Comparison of ENCODE assay signal across 15 cellular contexts in genomic region chr7:74441801-74442200, GRCh38. TPM values are rescaled to one million over a fixed set of nuclear protein-coding genes. Genes with fewer than 3 reads are reported as not detected.
DNase-seq lines count a peak whose midpoint lies in the region; ATAC-seq and TF ChIP-seq lines count a peak whose summit lies in the region.
"Had no signal": no experiment of that assay in that cellular context is flagged by ENCODE, and none has a peak within 500 bp of the region (broad histone marks: within the 10 kb centered on the region; RNA-seq: fewer than 3 reads in every experiment).

No MANE protein-coding gene starts in this region.

- peak overlapping the region; percentile 94 for H3K27ac Mint-ChIP-seq in mesothelial cell of epicardium
- no peak overlapping the region for H3K27ac Mint-ChIP-seq in activated T-cell treated with anti-CD3 and anti-CD28 coated beads, Interleukin-2, amount 50 U/mL, for 24 hours

- H2AFZ ChIP-seq in SK-N-SH (ENCODE audit: low read depth), result no peak overlapping the region

- TF ChIP-seq CTCF in SK-N-SH (IDR thresholded peaks at IDR 0.05) (no peak), mesothelial cell of epicardium (IDR thresholded peaks at IDR 0.05; ENCODE audit: unreplicated experiment) (no peak)

- peaks cover 18% of the 10 kb centered on the region for H3K4me1 Mint-ChIP-seq in mesothelial cell of epicardium
- H3K4me1 Mint-ChIP-seq in activated T-cell treated with anti-CD3 and anti-CD28 coated beads, Interleukin-2, amount 50 U/mL, for 24 hours (ENCODE audit: low read depth), result no peaks in the 10 kb centered on the region

- WGBS in SK-N-SH (ENCODE audit: low lambda C conversion rate), result 70% methylated on average over 10 of the region's 10 CpGs

- H3K9me3 ChIP-seq in SK-N-SH (peaks cover 11% of the 10 kb centered on the region), adipocyte (ENCODE audit: control insufficient read depth, low read length) (peaks cover 9% of the 10 kb centered on the region)

- no peaks in the 10 kb centered on the region for H3K27me3 ChIP-seq in SK-N-SH (ENCODE audit: insufficient read depth)
- peaks cover 8% of the 10 kb centered on the region for H3K27me3 ChIP-seq in adipocyte (replicated peaks; ENCODE audit: control insufficient read depth, insufficient read depth, low read length)

- H3K36me3 ChIP-seq in SK-N-SH (replicated peaks in 1 of 2; ENCODE audit: control insufficient read depth in 1 of 2, insufficient read depth in 2 of 2, low read length in 1 of 2), result peaks cover 0 to 5% of the 10 kb centered on the region in 2 experiments
- H3K36me3 ChIP-seq in adipocyte (ENCODE audit: control insufficient read depth, insufficient read depth, low read length, severe bottlenecking), result no peaks in the 10 kb centered on the region

- no peak overlapping the region for H3K4me2 ChIP-seq in SK-N-SH

- no peaks in the 10 kb centered on the region for H3K27me3 Mint-ChIP-seq in mesothelial cell of epicardium (ENCODE audit: low read depth)
- no peaks in the 10 kb centered on the region for H3K27me3 Mint-ChIP-seq in activated T-cell treated with anti-CD3 and anti-CD28 coated beads, Interleukin-2, amount 50 U/mL, for 24 hours

- H4K20me1 ChIP-seq in SK-N-SH (ENCODE audit: insufficient read depth), result no peaks in the 10 kb centered on the region

- TF ChIP-seq RAD21 in SK-N-SH (IDR thresholded peaks at IDR 0.05; ENCODE audit: low read length), result no peak

- no peak for TF ChIP-seq EP300 in SK-N-SH (IDR thresholded peaks at IDR 0.05; ENCODE audit: borderline replicate concordance in 1 of 2, low read depth in 1 of 2, low read length in 1 of 2)

- no peaks in the 10 kb centered on the region for H3K79me2 ChIP-seq in SK-N-SH (ENCODE audit: insufficient read depth)

- H3K9me2 ChIP-seq in SK-N-SH, result no peaks in the 10 kb centered on the region

- no peak overlapping the region for H3K27ac ChIP-seq in SK-N-SH (ENCODE audit: low read depth in 2 of 2, low read length in 1 of 2)
- H3K27ac ChIP-seq: 22Rv1 had no signal

- POLR2A ChIA-PET in SK-N-SH (lab: Yijun Ruan, JAX) (interaction anchor here (0.6 kb wide), 1 partner anchor 212 kb away, joined by 3 read pairs; no protein-coding TSS in a partner anchor), HEK293T (lab: Yijun Ruan, JAX) (interaction anchor here (1.3 kb wide), 1 partner anchor 13 kb away, joined by 3 read pairs; no protein-coding TSS in a partner anchor)

- H3K4me1 ChIP-seq in SK-N-SH (ENCODE audit: control insufficient read depth in 1 of 2, insufficient read depth in 2 of 2, low read depth in 1 of 2, low read length in 1 of 2), result no peaks in the 10 kb centered on the region
- no peaks in the 10 kb centered on the region for H3K4me1 ChIP-seq in adipocyte (ENCODE audit: control insufficient read depth, insufficient read depth, low read length)

- CTCF ChIA-PET in SK-N-SH (lab: Yijun Ruan, JAX) (interaction anchor here (0.9 to 4.3 kb wide), 5 partner anchors 9 to 125 kb away, joined by 3 to 40 read pairs (median 7); no protein-coding TSS in a partner anchor), HEK293T (lab: Yijun Ruan, JAX) (interaction anchor here (0.9 kb wide), 1 partner anchor 8 kb away, joined by 6 read pairs; no protein-coding TSS in a partner anchor)

- H3K9ac ChIP-seq in SK-N-SH, result no peak overlapping the region
- no peak overlapping the region for H3K9ac ChIP-seq in adipocyte (ENCODE audit: low read length)

- H3K4me3 Mint-ChIP-seq in mesothelial cell of epicardium, result no peak overlapping the region
- H3K4me3 Mint-ChIP-seq in activated T-cell treated with anti-CD3 and anti-CD28 coated beads, Interleukin-2, amount 50 U/mL, for 24 hours, result no peak overlapping the region

- DNase-seq in SK-N-SH (peak; percentile 27), adipocyte (ENCODE audit: low read depth) (peak; percentile 56), mesothelial cell of epicardium (ENCODE audit: low spot score in 2 of 2, unreplicated experiment in 2 of 2) (no peak), HEK293T (ENCODE audit: extremely low spot score) (no peak)
- no peak for DNase-seq in activated T-cell treated with anti-CD3 and anti-CD28 coated beads, Interleukin-2, amount 50 U/mL, for 24 hours
- DNase-seq: KBM-7, NCI-H1092, NCI-H226, NCI-H69, PC-3 had no signal

- no peaks in the 10 kb centered on the region for H3K36me3 Mint-ChIP-seq in mesothelial cell of epicardium
- H3K36me3 Mint-ChIP-seq in activated T-cell treated with anti-CD3 and anti-CD28 coated beads, Interleukin-2, amount 50 U/mL, for 24 hours (ENCODE audit: low read depth), result no peaks in the 10 kb centered on the region

- H3K4me3 ChIP-seq in SK-N-SH (ENCODE audit: low read depth in 2 of 2, low read length in 1 of 2), result no peak overlapping the region
- H3K4me3 ChIP-seq in adipocyte (ENCODE audit: low read length), result no peak overlapping the region

- ATAC-seq in SK-N-SH treated with all-trans-retinoic acid at 6 μM for 48 hours (no peak), HG02885 (IDR thresholded peaks at IDR 0.05; ENCODE audit: poor library complexity, unreplicated experiment) (no peak), GM18907 (IDR thresholded peaks at IDR 0.05; ENCODE audit: unreplicated experiment) (no peak)
- ATAC-seq: PC-3, Right ventricle myocardium inferior had no signal

- H3K9me3 Mint-ChIP-seq in mesothelial cell of epicardium, result peaks cover 5% of the 10 kb centered on the region
- H3K9me3 Mint-ChIP-seq in activated T-cell treated with anti-CD3 and anti-CD28 coated beads, Interleukin-2, amount 50 U/mL, for 24 hours, result peaks cover 6% of the 10 kb centered on the region

- H3F3A ChIP-seq in SK-N-SH (replicated peaks; ENCODE audit: insufficient read depth), result no peaks in the 10 kb centered on the region

TF ChIP-seq in SK-N-SH, 30 proteins besides CTCF, POLR2A, EP300 and RAD21 (continues in another document):
- TF ChIP-seq SIN3A (IDR thresholded peaks at IDR 0.05; ENCODE audit: borderline replicate concordance, low read depth, low read length) (no peak), MEF2A (IDR thresholded peaks at IDR 0.05; ENCODE audit: borderline replicate concordance, low read depth) (no peak), USF1 (IDR thresholded peaks at IDR 0.05; ENCODE audit: borderline replicate concordance, low read depth) (no peak)

TF ChIP-seq in SK-N-SH treated with all-trans-retinoic acid at 6 μM for 48 hours, 23 proteins besides CTCF, POLR2A, EP300 and RAD21 (continues in another document):
- TF ChIP-seq ZNF8 (CRISPR knock-in tag; IDR thresholded peaks at IDR 0.05), result no peak
- TF ChIP-seq GLIS3 (CRISPR knock-in tag; IDR thresholded peaks at IDR 0.05), result no peak
- no peak for TF ChIP-seq ZFP30 (CRISPR knock-in tag; IDR thresholded peaks at IDR 0.05)
- TF ChIP-seq CSRNP3 (CRISPR knock-in tag; IDR thresholded peaks at IDR 0.05), result no peak

TF ChIP-seq in HEK293T, 16 proteins besides CTCF, POLR2A, EP300 and RAD21:
- TF ChIP-seq L3MBTL2 (conservative IDR thresholded peaks at IDR 0.05), result no peak
- TF ChIP-seq, protein P1, sequence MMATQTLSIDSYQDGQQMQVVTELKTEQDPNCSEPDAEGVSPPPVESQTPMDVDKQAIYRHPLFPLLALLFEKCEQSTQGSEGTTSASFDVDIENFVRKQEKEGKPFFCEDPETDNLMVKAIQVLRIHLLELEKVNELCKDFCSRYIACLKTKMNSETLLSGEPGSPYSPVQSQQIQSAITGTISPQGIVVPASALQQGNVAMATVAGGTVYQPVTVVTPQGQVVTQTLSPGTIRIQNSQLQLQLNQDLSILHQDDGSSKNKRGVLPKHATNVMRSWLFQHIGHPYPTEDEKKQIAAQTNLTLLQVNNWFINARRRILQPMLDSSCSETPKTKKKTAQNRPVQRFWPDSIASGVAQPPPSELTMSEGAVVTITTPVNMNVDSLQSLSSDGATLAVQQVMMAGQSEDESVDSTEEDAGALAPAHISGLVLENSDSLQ (IDR thresholded peaks at IDR 0.05), result no peak
- TF ChIP-seq FOXA1 (IDR thresholded peaks at IDR 0.05), result no peak
- TF ChIP-seq ZNF384 (IDR thresholded peaks at IDR 0.05), result no peak
- TF ChIP-seq BHLHE40 (IDR thresholded peaks at IDR 0.05; ENCODE audit: borderline replicate concordance), result no peak
- TF ChIP-seq FOXM1 (IDR thresholded peaks at IDR 0.05; ENCODE audit: borderline replicate concordance), result no peak
- no peak for TF ChIP-seq LEF1 (IDR thresholded peaks at IDR 0.05; ENCODE audit: borderline replicate concordance)
- TF ChIP-seq CTBP1 (IDR thresholded peaks at IDR 0.05; ENCODE audit: borderline replicate concordance), result no peak
- TF ChIP-seq SUZ12 (IDR thresholded peaks at IDR 0.05), result no peak
- no peak for TF ChIP-seq ARNT (IDR thresholded peaks at IDR 0.05)
- no peak for TF ChIP-seq HDGF (IDR thresholded peaks at IDR 0.05; ENCODE audit: borderline replicate concordance)
- TF ChIP-seq ELF4 (IDR thresholded peaks at IDR 0.05), result no peak
- TF ChIP-seq FOXK2 (IDR thresholded peaks at IDR 0.05), result no peak
- TF ChIP-seq NFRKB (IDR thresholded peaks at IDR 0.05), result no peak
- TF ChIP-seq SP1 (IDR thresholded peaks at IDR 0.05), result no peak

RNA-seq across cellular contexts. Expression of gene GTF2IRD1, which starts 11.9 kb away (rescaled TPM):
- 20.2 and 26.4 TPM in 2 replicates for polyA plus RNA-seq in SK-N-SH (2012; rRNA removed)
- polyA plus RNA-seq in SK-N-SH (2012; cell fraction: cytosol; rRNA removed), result 13.9 and 18.4 TPM in 2 replicates
- polyA plus RNA-seq in SK-N-SH (2012; cell fraction: nucleus; rRNA removed), result 29.0 and 37.8 TPM in 2 replicates
- 73.3 to 84.0 TPM (median 80.8 TPM) in 3 replicates for total RNA-seq in mesothelial cell of epicardium

Comparison
In these comparisons a context has a peak if more than half of its experiments do, and no peak if none do; other contexts are left out.
1. DNase-seq: peak in SK-N-SH (single experiment) and adipocyte (single experiment); none in mesothelial cell of epicardium (0 of 2), activated T-cell treated with anti-CD3 and anti-CD28 coated beads, Interleukin-2, amount 50 U/mL, for 24 hours (single experiment) and HEK293T (single experiment).